ENCODE assay signal across 8 cellular contexts in genomic region chr10:69123747-69124557, GRCh38. TPM values are rescaled to one million over a fixed set of nuclear protein-coding genes. Genes with fewer than 3 reads are reported as not detected.
DNase-seq lines count a peak whose midpoint lies in the region; ATAC-seq and TF ChIP-seq lines count a peak whose summit lies in the region.

VPS26A (plus strand) TSS chr10:69124178; CDS start chr10:69124278, 100 bp downstream.

- peak; percentile 42 for TF ChIP-seq CTCF in left ventricle myocardium inferior (IDR thresholded peaks at IDR 0.05; ENCODE audit: borderline replicate concordance)
- TF ChIP-seq CTCF in prostate gland (IDR thresholded peaks at IDR 0.05) = peak in 2 of 4 experiments; percentile 41 to 42

- TF ChIP-seq POLR2A in prostate gland (IDR thresholded peaks at IDR 0.05) = peak; percentile 96

- peak within 1 kb of the TSS; percentile 92 for H3K27ac Mint-ChIP-seq in T-helper 17 cell

- H3K4me1 ChIP-seq in left ventricle myocardium inferior (peaks cover 38% of the 10 kb centered on the region), prostate gland (replicated peaks) (no peaks in the 10 kb centered on the region), urinary bladder (ENCODE audit: insufficient read depth) (no peaks in the 10 kb centered on the region)

- intact Hi-C loops in left ventricle myocardium inferior (cut with micrococcal nuclease) (no loop called here), prostate gland (cut with DNase I) (loop anchor here (2.0 to 5.0 kb wide), 2 partner anchors 58 to 135 kb away; partner anchors contain the start of genes KIFBP and SUPV3L1)

- H3K36me3 ChIP-seq in left ventricle myocardium inferior = no peaks in the 10 kb centered on the region
- no peaks in the 10 kb centered on the region for H3K36me3 ChIP-seq in prostate gland
- H3K36me3 ChIP-seq in urinary bladder (ENCODE audit: insufficient read depth) = no peaks in the 10 kb centered on the region

- H3K36me3 Mint-ChIP-seq in T-helper 17 cell (ENCODE audit: low read depth) = no peaks in the 10 kb centered on the region

- H3K4me1 Mint-ChIP-seq in T-helper 17 cell = peaks cover 7% of the 10 kb centered on the region

- ATAC-seq in GM18498 (IDR thresholded peaks at IDR 0.05; ENCODE audit: unreplicated experiment) (peak; percentile 90), HG02938 (IDR thresholded peaks at IDR 0.05; ENCODE audit: unreplicated experiment) (peak; percentile 79), T-helper 17 cell (peak; percentile 95)

- DNase-seq in NCI-H1694 treated with DMSO at 0.1 percent for 48 hours (lab: John Stamatoyannopoulos, UW) = peak; percentile 78
- peak; percentile 98 to 99 (median 99) for DNase-seq in T-helper 17 cell
- DNase-seq in amygdala (lab: John Stamatoyannopoulos, UW) = peak; percentile 86 to 100 (median 98)
- peak; percentile 99 for DNase-seq in left ventricle myocardium inferior
- peak; percentile 99 for DNase-seq in prostate gland (ENCODE audit: low spot score)

- no peaks in the 10 kb centered on the region for H3K27me3 ChIP-seq in left ventricle myocardium inferior (ENCODE audit: low read depth)
- no peaks in the 10 kb centered on the region for H3K27me3 ChIP-seq in prostate gland (replicated peaks; ENCODE audit: insufficient read depth)

- H3K27ac ChIP-seq in left ventricle myocardium inferior (replicated peaks) (peak within 1 kb of the TSS; percentile 99), prostate gland (peak within 1 kb of the TSS; percentile 93 to 98), urinary bladder (ENCODE audit: low read depth) (peak within 1 kb of the TSS; percentile 95)

- peak within 1 kb of the TSS; percentile 95 for H3K4me3 Mint-ChIP-seq in T-helper 17 cell

- H3K27me3 Mint-ChIP-seq in T-helper 17 cell = no peaks in the 10 kb centered on the region

- WGBS in prostate gland = under 1% methylated on average over 66 of the region's 82 CpGs
- WGBS in urinary bladder = under 1% methylated on average over 82 of the region's 82 CpGs

- H3K9me3 ChIP-seq in T-helper 17 cell (ENCODE audit: control insufficient read depth, low read length, poor library complexity, severe bottlenecking) = no peaks in the 10 kb centered on the region
- no peaks in the 10 kb centered on the region for H3K9me3 ChIP-seq in left ventricle myocardium inferior (replicated peaks)
- H3K9me3 ChIP-seq in prostate gland = no peaks in the 10 kb centered on the region

- peak within 1 kb of the TSS; percentile 86 for H3K4me3 ChIP-seq in left ventricle myocardium inferior
- H3K4me3 ChIP-seq in prostate gland = peak within 1 kb of the TSS; percentile 83 to 92
- peak within 1 kb of the TSS; percentile 81 for H3K4me3 ChIP-seq in urinary bladder (ENCODE audit: low read depth, low read length)

RNA-seq across cellular contexts. Expression of gene VPS26A, which starts in this region (rescaled TPM):
- total RNA-seq in T-helper 17 cell = 10 to 100 TPM; 28.7 to 36.7 TPM
- 33.1 TPM for total RNA-seq in left ventricle myocardium inferior
- 10 to 100 TPM; 28.5 to 38.0 TPM for total RNA-seq in prostate gland
- 55.6 TPM for total RNA-seq in urinary bladder
- 33.7 TPM for polyA plus RNA-seq in urinary bladder

Comparison
In these comparisons a context has a peak if more than half of its experiments do, and no peak if none do; other contexts are left out.
1. Peak in every context shown above with its lines: DNase-seq, ATAC-seq, H3K4me3 ChIP-seq and H3K27ac ChIP-seq.